ENCODE assay signal across 9 cellular contexts in the genomic region with DNA sequence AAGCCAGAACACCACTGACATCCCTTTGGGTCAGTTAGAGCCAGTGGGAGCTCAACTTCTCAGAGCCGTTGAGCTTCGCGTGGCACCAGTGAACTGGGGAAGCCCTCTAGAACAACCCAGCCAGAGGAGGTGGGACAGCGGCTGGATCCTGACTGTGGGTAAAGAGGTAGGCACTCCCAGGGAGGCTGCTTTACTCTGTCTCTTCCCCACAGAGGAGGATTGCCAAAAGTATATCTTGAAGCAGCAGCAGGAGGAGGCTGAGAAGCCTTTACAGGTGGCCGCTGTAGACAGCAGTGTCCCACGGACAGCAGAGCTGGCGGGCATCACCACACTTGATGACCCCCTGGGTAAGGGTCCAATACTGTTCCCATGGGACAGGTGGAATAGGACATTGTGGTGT. TPM values are rescaled to one million over a fixed set of nuclear protein-coding genes. Genes with fewer than 3 reads are reported as not detected.
DNase-seq lines count a peak whose midpoint lies in the region; ATAC-seq and TF ChIP-seq lines count a peak whose summit lies in the region.
"Had no signal": no experiment of that assay in that cellular context is flagged by ENCODE, and none has a peak within 500 bp of the region (broad histone marks: within the 10 kb centered on the region; RNA-seq: fewer than 3 reads in every experiment).

No MANE protein-coding gene starts in this region.

- peaks cover 53% of the 10 kb centered on the region for H3K4me1 Mint-ChIP-seq in activated CD4-positive, alpha-beta T cell treated with anti-CD3 and anti-CD28 coated beads, Interleukin-2, amount 10 ng/mL, durations not matched to agents 24 days and 14 days

- H3K9me3 Mint-ChIP-seq in activated CD4-positive, alpha-beta T cell treated with anti-CD3 and anti-CD28 coated beads, Interleukin-2, amount 10 ng/mL, durations not matched to agents 24 days and 14 days, result no peaks in the 10 kb centered on the region

- no CpG with 5 or more reads among the region's 7 CpGs for WGBS in right lobe of liver (ENCODE audit: insufficient coverage, low coverage, low lambda C conversion rate, missing lambda C conversion rate)
- 73 to 82% methylated on average over 3 to 7 of the region's 7 CpGs for WGBS in testis, 2 donors

- intact Hi-C loops in activated CD4-positive, alpha-beta T cell treated with anti-CD3 and anti-CD28 coated beads, Interleukin-2, amount 10 ng/mL, durations not matched to agents 24 days and 14 days (cut with micrococcal nuclease), result loop anchor here (5.0 kb wide), 1 partner anchor 358 kb away; a partner anchor contains a TSS
- intact Hi-C loops in ascending aorta (cut with DNase I), result loop anchor here (5.0 to 10.0 kb wide), 3 partner anchors 208 to 1145 kb away; a partner anchor contains a TSS
- intact Hi-C loops in right lobe of liver (cut with DNase I), result no loop called here
- intact Hi-C loops in testis (cut with DNase I; ENCODE audit: low total_unique reads), result no loop called here

- H3K36me3 Mint-ChIP-seq in activated CD4-positive, alpha-beta T cell treated with anti-CD3 and anti-CD28 coated beads, Interleukin-2, amount 10 ng/mL, durations not matched to agents 24 days and 14 days (ENCODE audit: low read depth), result peaks cover 32% of the 10 kb centered on the region

- no peak for DNase-seq in activated CD4-positive, alpha-beta T cell treated with anti-CD3 and anti-CD28 coated beads, Interleukin-2, amount 10 ng/mL, durations not matched to agents 24 days and 14 days
- DNase-seq in activated CD4-positive, alpha-beta T cell treated with anti-CD3 and anti-CD28 coated beads for 48 hours, result no peak
- DNase-seq in ascending aorta (ENCODE audit: low spot score in 2 of 2) (peak in 1 of 2 donors; percentile 53), right lobe of liver (peak; percentile 15 to 50 (median 48)), testis (peak; percentile 11), hippocampal formation (lab: John Stamatoyannopoulos, UW) (no peak), germinal center (ENCODE audit: low spot score) (no peak)
- DNase-seq: occipital lobe had no signal

- peak overlapping the region; percentile 99 for H3K27ac Mint-ChIP-seq in activated CD4-positive, alpha-beta T cell treated with anti-CD3 and anti-CD28 coated beads, Interleukin-2, amount 10 ng/mL, durations not matched to agents 24 days and 14 days

- H3K36me3 ChIP-seq in ascending aorta (peaks cover 5 to 16% of the 10 kb centered on the region in 2 donors), right lobe of liver (peaks cover 0 to 21% (median 5%) of the 10 kb centered on the region in 4 donors), testis (ENCODE audit: low read depth, missing control alignments) (no peaks in the 10 kb centered on the region)

- H3K27me3 ChIP-seq in ascending aorta (no peaks in the 10 kb centered on the region), right lobe of liver (no peaks in the 10 kb centered on the region), testis (no peaks in the 10 kb centered on the region)

- TF ChIP-seq POLR2A in right lobe of liver (IDR thresholded peaks at IDR 0.05), result no peak
- TF ChIP-seq POLR2A in testis (IDR thresholded peaks at IDR 0.05), result no peak

- no peak for ATAC-seq in right lobe of liver
- no peak for ATAC-seq in GM18907 (IDR thresholded peaks at IDR 0.05; ENCODE audit: unreplicated experiment)

- H3K9me3 ChIP-seq in ascending aorta (no peaks in the 10 kb centered on the region), right lobe of liver (no peaks in the 10 kb centered on the region), testis (no peaks in the 10 kb centered on the region)

- no peaks in the 10 kb centered on the region for H3K27me3 Mint-ChIP-seq in activated CD4-positive, alpha-beta T cell treated with anti-CD3 and anti-CD28 coated beads, Interleukin-2, amount 10 ng/mL, durations not matched to agents 24 days and 14 days

- TF ChIP-seq CTCF in ascending aorta (IDR thresholded peaks at IDR 0.05) (no peak), right lobe of liver (IDR thresholded peaks at IDR 0.05) (no peak), testis (IDR thresholded peaks at IDR 0.05) (no peak)

- peak overlapping the region; percentile 90 for H3K4me3 Mint-ChIP-seq in activated CD4-positive, alpha-beta T cell treated with anti-CD3 and anti-CD28 coated beads, Interleukin-2, amount 10 ng/mL, durations not matched to agents 24 days and 14 days

- H3K4me1 ChIP-seq in ascending aorta (peaks cover 0 to 27% of the 10 kb centered on the region in 2 donors), right lobe of liver (peaks cover 0 to 30% (median 5%) of the 10 kb centered on the region in 4 donors), testis (peaks cover 24% of the 10 kb centered on the region)

- peak overlapping the region; percentile 87 to 88 for H3K4me3 ChIP-seq in ascending aorta
- H3K4me3 ChIP-seq in right lobe of liver, result peak overlapping the region; percentile 73 to 99 (median 98)
- no peak overlapping the region for H3K4me3 ChIP-seq in testis

- peak overlapping the region in 1 of 2 donors; percentile 90 for H3K27ac ChIP-seq in ascending aorta
- peak overlapping the region in 1 of 3 donors; percentile 89 for H3K27ac ChIP-seq in right lobe of liver
- no peak overlapping the region for H3K27ac ChIP-seq in testis

RNA-seq across cellular contexts. Expression of a gene that starts 1.2 kb away (rescaled TPM):
- 32.0 and 36.9 TPM in 2 replicates for total RNA-seq in activated CD4-positive, alpha-beta T cell treated with anti-CD3 and anti-CD28 coated beads, Interleukin-2, amount 10 ng/mL, durations not matched to agents 24 days and 14 days
- total RNA-seq in ascending aorta (38.8 TPM), right lobe of liver (10 to 100 TPM; 24.3 to 57.3 (median 37.0) TPM), testis (10 to 100 TPM; 18.7 to 22.3 TPM)
- polyA plus RNA-seq in testis (ENCODE audit: insufficient read depth, low read depth, low replicate concordance), result 30.1 TPM

RNA-seq across cellular contexts. Expression of a gene that starts 2.7 kb away (rescaled TPM):
- 68.7 and 71.6 TPM in 2 replicates for total RNA-seq in activated CD4-positive, alpha-beta T cell treated with anti-CD3 and anti-CD28 coated beads, Interleukin-2, amount 10 ng/mL, durations not matched to agents 24 days and 14 days
- 52.6 TPM for total RNA-seq in ascending aorta
- 100 to 1,000 TPM; 192 to 441 (median 309) TPM for total RNA-seq in right lobe of liver
- total RNA-seq in testis, result 10 to 100 TPM; 58.3 to 60.9 TPM
- 50.7 TPM for polyA plus RNA-seq in testis (ENCODE audit: insufficient read depth, low read depth, low replicate concordance)

RNA-seq across cellular contexts. Expression of a gene that starts 25.7 kb away (rescaled TPM):
- 56.4 and 58.3 TPM in 2 replicates for total RNA-seq in activated CD4-positive, alpha-beta T cell treated with anti-CD3 and anti-CD28 coated beads, Interleukin-2, amount 10 ng/mL, durations not matched to agents 24 days and 14 days
- 13.3 TPM for total RNA-seq in ascending aorta
- 10 to 100 TPM; 12.0 to 20.3 (median 15.2) TPM for total RNA-seq in right lobe of liver
- total RNA-seq in testis, result 10 to 100 TPM; 39.7 to 48.7 TPM
- polyA plus RNA-seq in testis (ENCODE audit: insufficient read depth, low read depth, low replicate concordance), result 26.0 TPM

Comparison
In these comparisons a context has a peak if more than half of its experiments do, and no peak if none do; other contexts are left out.
1. DNase-seq: peak in right lobe of liver (3 of 3) and testis (single experiment); none in activated CD4-positive, alpha-beta T cell treated with anti-CD3 and anti-CD28 coated beads, Interleukin-2, amount 10 ng/mL, durations not matched to agents 24 days and 14 days (single experiment), activated CD4-positive, alpha-beta T cell treated with anti-CD3 and anti-CD28 coated beads for 48 hours (single experiment), hippocampal formation (0 of 2) and germinal center (single experiment).
2. H3K4me3 ChIP-seq: peak in ascending aorta (2 of 2) and right lobe of liver (3 of 3); none in testis (0 of 2).
3. intact Hi-C loops: an anchor here in activated CD4-positive, alpha-beta T cell treated with anti-CD3 and anti-CD28 coated beads, Interleukin-2, amount 10 ng/mL, durations not matched to agents 24 days and 14 days (5.0 kb wide) and ascending aorta (5.0 to 10.0 kb wide); none called in right lobe of liver and testis.